Comparison of ENCODE assay signal across 1 cellular context in genomic region chr17:78180508-78180907, GRCh38.
TF ChIP-seq lines count a peak whose summit lies in the region.

No MANE protein-coding gene starts in this region.

TF ChIP-seq in GM12878, 131 proteins besides CTCF, POLR2A, EP300 and RAD21:
- TF ChIP-seq RELA (IDR thresholded peaks at IDR 0.05; ENCODE audit: borderline replicate concordance, partially characterized antibody) (no peak), E2F4 (IDR thresholded peaks at IDR 0.05; ENCODE audit: low read depth, low read length) (no peak), ZBTB33 (IDR thresholded peaks at IDR 0.05) (no peak), BMI1 (IDR thresholded peaks at IDR 0.05; ENCODE audit: borderline replicate concordance) (no peak), POU2F2 (IDR thresholded peaks at IDR 0.05; ENCODE audit: borderline replicate concordance, low read depth, low read length) (no peak)
